15 cellular contexts compared by ENCODE assay signal in the genomic region with DNA sequence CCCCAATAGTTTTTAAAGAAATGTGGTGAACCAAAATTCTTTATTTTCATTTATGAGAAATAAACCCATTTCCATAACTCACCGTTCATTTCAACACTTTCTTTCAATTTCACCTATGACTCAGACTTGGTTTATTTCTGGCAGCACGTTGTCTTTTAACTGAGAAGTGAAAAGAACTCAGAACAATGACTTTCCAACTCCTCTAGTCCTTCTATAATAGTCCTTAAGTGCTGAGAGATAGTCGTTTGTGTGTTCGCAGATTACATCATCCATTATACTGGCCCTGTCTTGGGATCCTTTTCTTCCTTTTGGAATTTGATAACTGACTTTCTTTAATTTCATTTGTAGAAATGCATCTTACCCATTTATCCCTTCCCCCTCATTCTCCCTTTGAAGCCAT.
DNase-seq lines count a peak whose midpoint lies in the region; ATAC-seq and TF ChIP-seq lines count a peak whose summit lies in the region.
"Had no signal": no experiment of that assay in that cellular context is flagged by ENCODE, and none has a peak within 500 bp of the region (broad histone marks: within the 10 kb centered on the region; RNA-seq: fewer than 3 reads in every experiment).

No MANE protein-coding gene starts in this region.

- H3K9me3 ChIP-seq in MM.1S (replicated peaks; ENCODE audit: insufficient read depth, low read length) = no peaks in the 10 kb centered on the region
- H3K9me3 ChIP-seq in suprapubic skin = no peaks in the 10 kb centered on the region
- H3K9me3 ChIP-seq: right atrium auricular region had no signal

- ATAC-seq in HG02642 (IDR thresholded peaks at IDR 0.05; ENCODE audit: poor library complexity, unreplicated experiment) (peak; percentile 78), foreskin keratinocyte (no peak)
- peak; percentile 82 for ATAC-seq in stimulated activated naive CD8-positive, alpha-beta T cell treated with anti-CD3 and anti-CD28 coated beads, Interleukin-15, amount 100 ng/mL, for 72 hours

- H3K79me2 ChIP-seq in MM.1S (ENCODE audit: low read length) = no peaks in the 10 kb centered on the region

- 0 out of 2 replicates have a peak, but pooled peaks cover 3% of the 10 kb centered on the region for H3K4me1 ChIP-seq in MM.1S (ENCODE audit: low read length)
- no peaks in the 10 kb centered on the region for H3K4me1 ChIP-seq in suprapubic skin
- H3K4me1 ChIP-seq in foreskin keratinocyte = no peaks in the 10 kb centered on the region
- H3K4me1 ChIP-seq: right atrium auricular region had no signal

- no peak overlapping the region for H3K9ac ChIP-seq in MM.1S (ENCODE audit: low read length)

- no peaks in the 10 kb centered on the region for H3K36me3 Mint-ChIP-seq in activated naive CD4-positive, alpha-beta T cell treated with anti-CD3 and anti-CD28 coated beads, Interleukin-2, amount 50 U/mL, for 24 hours

- H4K20me1 ChIP-seq in MM.1S (ENCODE audit: insufficient read depth, low read length) = no peaks in the 10 kb centered on the region

- TF ChIP-seq EP300 in suprapubic skin (IDR thresholded peaks at IDR 0.05) = no peak

- no peak overlapping the region for H3K27ac ChIP-seq in MM.1S (ENCODE audit: low read length)
- no peak overlapping the region for H3K27ac ChIP-seq in suprapubic skin
- H3K27ac ChIP-seq in foreskin keratinocyte = no peak overlapping the region
- H3K27ac ChIP-seq: C4-2B, coronary artery, right atrium auricular region, WERI-Rb-1 had no signal

- H2AFZ ChIP-seq in MM.1S (ENCODE audit: low read length) = no peak overlapping the region

- no peak for DNase-seq in activated naive CD4-positive, alpha-beta T cell (lab: John Stamatoyannopoulos, UW)
- DNase-seq in MM.1S (peak; percentile 29), suprapubic skin (ENCODE audit: low spot score in 2 of 2) (no peak), H7 (no peak), foreskin keratinocyte (no peak)
- DNase-seq in stimulated activated naive CD8-positive, alpha-beta T cell treated with anti-CD3 and anti-CD28 coated beads, Interleukin-15, amount 100 ng/mL, for 72 hours = no peak
- DNase-seq: GOT3, NCI-H2171, substantia nigra, WERI-Rb-1 had no signal

- no peaks in the 10 kb centered on the region for H3F3A ChIP-seq in MM.1S (ENCODE audit: insufficient read depth, low read length)

- H3K27me3 ChIP-seq in MM.1S (replicated peaks; ENCODE audit: insufficient read depth, low read length) = no peaks in the 10 kb centered on the region
- no peaks in the 10 kb centered on the region for H3K27me3 ChIP-seq in suprapubic skin
- H3K27me3 ChIP-seq in H7 (ENCODE audit: control insufficient read depth, insufficient read depth, low read length) = no peaks in the 10 kb centered on the region
- no peaks in the 10 kb centered on the region for H3K27me3 ChIP-seq in foreskin keratinocyte
- H3K27me3 ChIP-seq: right atrium auricular region had no signal

- no peak for TF ChIP-seq POLR2A in suprapubic skin (IDR thresholded peaks at IDR 0.05)

- H3K36me3 ChIP-seq in MM.1S (replicated peaks; ENCODE audit: insufficient read depth, low read length) (no peaks in the 10 kb centered on the region), suprapubic skin (no peaks in the 10 kb centered on the region), H7 (replicated peaks; ENCODE audit: control insufficient read depth, insufficient read depth, low read length) (no peaks in the 10 kb centered on the region)
- H3K36me3 ChIP-seq: right atrium auricular region, WERI-Rb-1 had no signal

- H3K27ac Mint-ChIP-seq in activated naive CD4-positive, alpha-beta T cell treated with anti-CD3 and anti-CD28 coated beads, Interleukin-2, amount 50 U/mL, for 24 hours = peak overlapping the region; percentile 98
- peak overlapping the region; percentile 92 to 95 for H3K27ac Mint-ChIP-seq in stimulated activated naive CD8-positive, alpha-beta T cell treated with anti-CD3 and anti-CD28 coated beads, Interleukin-15, amount 100 ng/mL, for 72 hours

- H3K9me2 ChIP-seq in MM.1S (replicated peaks; ENCODE audit: insufficient read depth, low read length) = no peaks in the 10 kb centered on the region

- peak overlapping the region; percentile 85 for H3K4me3 Mint-ChIP-seq in activated naive CD4-positive, alpha-beta T cell treated with anti-CD3 and anti-CD28 coated beads, Interleukin-2, amount 50 U/mL, for 24 hours
- peak overlapping the region; percentile 62 to 74 for H3K4me3 Mint-ChIP-seq in stimulated activated naive CD8-positive, alpha-beta T cell treated with anti-CD3 and anti-CD28 coated beads, Interleukin-15, amount 100 ng/mL, for 72 hours

- H3K4me3 ChIP-seq in MM.1S (ENCODE audit: low read length) = no peak overlapping the region
- no peak overlapping the region for H3K4me3 ChIP-seq in suprapubic skin
- no peak overlapping the region for H3K4me3 ChIP-seq in H7 (ENCODE audit: insufficient read depth, low read depth, low read length)
- H3K4me3 ChIP-seq: coronary artery, right atrium auricular region had no signal

- 39% methylated on average over 4 of the region's 4 CpGs for WGBS in suprapubic skin

- no peaks in the 10 kb centered on the region for H3K27me3 Mint-ChIP-seq in activated naive CD4-positive, alpha-beta T cell treated with anti-CD3 and anti-CD28 coated beads, Interleukin-2, amount 50 U/mL, for 24 hours
- no peaks in the 10 kb centered on the region for H3K27me3 Mint-ChIP-seq in stimulated activated naive CD8-positive, alpha-beta T cell treated with anti-CD3 and anti-CD28 coated beads, Interleukin-15, amount 100 ng/mL, for 72 hours

- H3K9me3 Mint-ChIP-seq in activated naive CD4-positive, alpha-beta T cell treated with anti-CD3 and anti-CD28 coated beads, Interleukin-2, amount 50 U/mL, for 24 hours = no peaks in the 10 kb centered on the region
- peaks cover 0 to 4% of the 10 kb centered on the region in 2 donors for H3K9me3 Mint-ChIP-seq in stimulated activated naive CD8-positive, alpha-beta T cell treated with anti-CD3 and anti-CD28 coated beads, Interleukin-15, amount 100 ng/mL, for 72 hours

- H3K4me2 ChIP-seq in MM.1S (ENCODE audit: low read depth, low read length) = no peak overlapping the region

- peaks cover 33% of the 10 kb centered on the region for H3K4me1 Mint-ChIP-seq in activated naive CD4-positive, alpha-beta T cell treated with anti-CD3 and anti-CD28 coated beads, Interleukin-2, amount 50 U/mL, for 24 hours
- H3K4me1 Mint-ChIP-seq in stimulated activated naive CD8-positive, alpha-beta T cell treated with anti-CD3 and anti-CD28 coated beads, Interleukin-15, amount 100 ng/mL, for 72 hours = peaks cover 18% of the 10 kb centered on the region

- TF ChIP-seq CTCF in MM.1S (IDR thresholded peaks at IDR 0.05; ENCODE audit: low read length) = no peak
- TF ChIP-seq CTCF in suprapubic skin (IDR thresholded peaks at IDR 0.05) = no peak
- TF ChIP-seq CTCF in foreskin keratinocyte (conservative IDR thresholded peaks at IDR 0.05) = no peak
